ENCODE assay signal across 8 cellular contexts in the genomic region with DNA sequence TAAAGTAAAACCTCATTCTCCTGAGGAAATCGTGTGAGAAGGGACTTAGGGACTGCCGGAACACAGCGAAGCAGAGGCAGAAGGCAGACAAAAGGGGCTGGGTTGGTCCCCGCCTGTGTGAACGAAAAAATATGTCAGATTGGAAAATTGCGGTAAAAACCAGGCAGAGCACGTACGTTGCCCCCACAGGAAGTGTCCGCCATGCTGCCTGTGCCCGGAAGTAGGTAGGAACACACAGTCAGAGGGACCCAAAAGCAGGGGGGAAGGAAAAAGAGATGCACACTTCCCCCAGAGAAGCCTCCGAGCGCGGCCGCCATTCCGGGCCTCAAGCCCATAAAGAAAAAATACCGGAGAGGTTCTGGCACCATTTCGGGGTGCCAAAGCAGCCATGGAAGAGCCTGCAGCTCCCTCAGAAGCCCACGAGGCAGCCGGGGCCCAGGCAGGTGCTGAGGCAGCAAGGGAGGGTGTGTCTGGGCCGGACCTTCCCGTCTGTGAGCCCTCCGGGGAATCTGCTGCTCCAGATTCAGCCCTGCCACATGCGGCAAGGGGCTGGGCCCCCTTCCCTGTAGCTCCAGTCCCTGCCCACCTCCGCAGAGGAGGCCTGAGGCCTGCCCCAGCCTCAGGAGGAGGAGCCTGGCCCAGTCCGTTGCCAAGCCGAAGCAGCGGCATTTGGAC. TPM values are rescaled to one million over a fixed set of nuclear protein-coding genes. Genes with fewer than 3 reads are reported as not detected.
DNase-seq lines count a peak whose midpoint lies in the region; ATAC-seq and TF ChIP-seq lines count a peak whose summit lies in the region.

A gene (plus strand): TSS at position 280 of the 675 bp plus-strand sequence. CDS start 109 bp downstream, at position 389.

- TF ChIP-seq POLR2A in HCT116 (IDR thresholded peaks at IDR 0.05; ENCODE audit: borderline replicate concordance, extremely low read depth, insufficient read depth, insufficient read length), result peak; percentile 77

- H3K4me3 Mint-ChIP-seq in activated T-helper 2 cell treated with anti-CD3 and anti-CD28 coated beads, Interferon-gamma antibody, Interleukin-2, Interleukin-4, amounts not matched to agents 10 μg/mL and 5 μg/mL and 100 μg/mL, durations not matched to agents 14 hours and 24 hours and 36 hours (ENCODE audit: low read depth), result peak within 1 kb of the TSS; percentile 67
- peak within 1 kb of the TSS in 1 of 2 donors; percentile 73 for H3K4me3 Mint-ChIP-seq in CD14-positive monocyte
- H3K4me3 Mint-ChIP-seq in MCF 10A (ENCODE audit: unreplicated experiment), result no peak within 1 kb of the TSS

- H3K4me2 ChIP-seq in HCT116 (ENCODE audit: low read length), result peak within 1 kb of the TSS; percentile 83

- no peaks in the 10 kb centered on the region for H3K4me1 Mint-ChIP-seq in activated T-helper 2 cell treated with anti-CD3 and anti-CD28 coated beads, Interferon-gamma antibody, Interleukin-2, Interleukin-4, amounts not matched to agents 10 μg/mL and 5 μg/mL and 100 μg/mL, durations not matched to agents 14 hours and 24 hours and 36 hours (ENCODE audit: low read depth)
- no peaks in the 10 kb centered on the region for H3K4me1 Mint-ChIP-seq in CD14-positive monocyte
- H3K4me1 Mint-ChIP-seq in MCF 10A (ENCODE audit: insufficient read depth, unreplicated experiment), result no peaks in the 10 kb centered on the region

- intact Hi-C loops in HCT116 (cut with micrococcal nuclease) (loop anchor here (2.0 kb wide), 1 partner anchor 15 kb away; no protein-coding TSS in a partner anchor), CD14-positive monocyte (cut with micrococcal nuclease) (no loop called here), MCF 10A (cut with micrococcal nuclease) (no loop called here)
- intact Hi-C loops in activated T-helper 2 cell treated with anti-CD3 and anti-CD28 coated beads, Interferon-gamma antibody, Interleukin-2, Interleukin-4, amounts not matched to agents 10 μg/mL and 5 μg/mL and 100 μg/mL, durations not matched to agents 14 hours and 24 hours and 36 hours (cut with micrococcal nuclease), result no loop called here

- no peaks in the 10 kb centered on the region for H3K9me2 ChIP-seq in HCT116 (ENCODE audit: insufficient read depth)

- RAD21 ChIA-PET in HCT116 (lab: Charles Lee; ENCODE audit: low non-redundant PET in 1 of 2, low total read pairs in 2 of 2, uncharacterized antibody in 2 of 2, unreplicated experiment in 2 of 2), result no interaction called here

- H3K9me3 ChIP-seq in HCT116 (ENCODE audit: control insufficient read depth in 1 of 2, insufficient read depth in 1 of 2, low read depth in 1 of 2, low read length in 2 of 2), result no peaks in the 10 kb centered on the region

- peak; percentile 83 for ATAC-seq in HCT116

- peak within 1 kb of the TSS; percentile 98 for H3K27ac ChIP-seq in HCT116 (ENCODE audit: low read depth, low read length)

- peaks cover 50% of the 10 kb centered on the region for H3K79me2 ChIP-seq in HCT116 (ENCODE audit: insufficient read depth, low read length)

- H3K4me3 ChIP-seq in HCT116 (replicated peaks in 1 of 2; ENCODE audit: low read depth in 1 of 2, low read length in 2 of 2), result peak within 1 kb of the TSS; percentile 85 to 99

- POLR2A ChIA-PET in HCT116 (lab: Charles Lee) (interaction anchor here (0.7 kb wide), 1 partner anchor 9 kb away, joined by 3 read pairs; no protein-coding TSS in a partner anchor), MCF 10A (lab: Yijun Ruan, JAX) (no interaction called here)

- H3K4me1 ChIP-seq in HCT116 (ENCODE audit: control insufficient read depth in 1 of 2, insufficient read depth in 2 of 2, low read length in 2 of 2), result peaks cover 15 to 28% of the 10 kb centered on the region in 2 experiments

- H3K27me3 Mint-ChIP-seq in activated T-helper 2 cell treated with anti-CD3 and anti-CD28 coated beads, Interferon-gamma antibody, Interleukin-2, Interleukin-4, amounts not matched to agents 10 μg/mL and 5 μg/mL and 100 μg/mL, durations not matched to agents 14 hours and 24 hours and 36 hours (ENCODE audit: low read depth), result no peaks in the 10 kb centered on the region
- H3K27me3 Mint-ChIP-seq in CD14-positive monocyte (ENCODE audit: low read depth in 3 of 3) (peaks cover 0 to 4% (median 3%) of the 10 kb centered on the region in 3 donors), MCF 10A (ENCODE audit: insufficient read depth, unreplicated experiment) (no peaks in the 10 kb centered on the region)

- H3K36me3 ChIP-seq in HCT116 (ENCODE audit: control insufficient read depth in 1 of 2, insufficient read depth in 2 of 2, low read length in 2 of 2), result peaks cover 4 to 12% of the 10 kb centered on the region in 2 experiments; a peak in 3 of 4 replicates

- CTCF ChIA-PET in HCT116 (lab: Charles Lee) (interaction anchor here (0.9 kb wide), 1 partner anchor 9 kb away, joined by 3 read pairs; no protein-coding TSS in a partner anchor), MCF 10A (lab: Yijun Ruan, JAX) (no interaction called here)

- no peaks in the 10 kb centered on the region for H3K36me3 Mint-ChIP-seq in activated T-helper 2 cell treated with anti-CD3 and anti-CD28 coated beads, Interferon-gamma antibody, Interleukin-2, Interleukin-4, amounts not matched to agents 10 μg/mL and 5 μg/mL and 100 μg/mL, durations not matched to agents 14 hours and 24 hours and 36 hours (ENCODE audit: low read depth)
- H3K36me3 Mint-ChIP-seq in CD14-positive monocyte, result no peaks in the 10 kb centered on the region
- H3K36me3 Mint-ChIP-seq in MCF 10A (ENCODE audit: insufficient read depth, unreplicated experiment), result no peaks in the 10 kb centered on the region

- TF ChIP-seq CTCF in HCT116 (IDR thresholded peaks at IDR 0.05 in 2 of 3, conservative IDR thresholded peaks at IDR 0.05 in 1 of 3; ENCODE audit: borderline replicate concordance in 1 of 3, insufficient read depth in 1 of 3, low read depth in 2 of 3, low read length in 2 of 3) (no peak), CD14-positive monocyte (IDR thresholded peaks at IDR 0.05) (no peak), MCF 10A (IDR thresholded peaks at IDR 0.05; ENCODE audit: unreplicated experiment) (no peak)

- H3K27ac Mint-ChIP-seq in activated T-helper 2 cell treated with anti-CD3 and anti-CD28 coated beads, Interferon-gamma antibody, Interleukin-2, Interleukin-4, amounts not matched to agents 10 μg/mL and 5 μg/mL and 100 μg/mL, durations not matched to agents 14 hours and 24 hours and 36 hours, result peak within 1 kb of the TSS; percentile 75
- peak within 1 kb of the TSS in 1 of 7 donors; percentile 63 for H3K27ac Mint-ChIP-seq in CD14-positive monocyte
- H3K27ac Mint-ChIP-seq in MCF 10A (ENCODE audit: low read depth, unreplicated experiment), result no peak within 1 kb of the TSS

- H4K20me1 ChIP-seq in HCT116 (ENCODE audit: insufficient read depth), result no peaks in the 10 kb centered on the region

- BruUV-seq in HCT116 (replicated peaks; lab: Mats Ljungman, UMichigan) (TSS peak; percentile 51), MCF 10A (replicated peaks; lab: Mats Ljungman, UMichigan) (no TSS peak)

- H3K27me3 ChIP-seq in HCT116 (ENCODE audit: insufficient read depth, low read length), result no peaks in the 10 kb centered on the region

- DNase-seq in HCT116 (ENCODE audit: low read depth, low spot score) (peak; percentile 87), NCI-H748 (lab: John Stamatoyannopoulos, UW; ENCODE audit: unreplicated experiment) (peak; percentile 92), hippocampal formation (lab: John Stamatoyannopoulos, UW) (peak; percentile 47 to 49), CD14-positive monocyte (ENCODE audit: low spot score) (no peak), MCF 10A (ENCODE audit: unreplicated experiment) (no peak), mucosa of gallbladder (ENCODE audit: low spot score) (no peak)
- DNase-seq in activated T-helper 2 cell treated with anti-CD3 and anti-CD28 coated beads, Interferon-gamma antibody, Interleukin-2, Interleukin-4, amounts not matched to agents 10 μg/mL and 5 μg/mL and 100 μg/mL, durations not matched to agents 14 hours and 24 hours and 36 hours (ENCODE audit: low spot score), result peak; percentile 16
- peak; percentile 36 for DNase-seq in stimulated activated CD4-positive, alpha-beta T cell treated with anti-CD3 and anti-CD28 coated beads, Interleukin-4, amount 100 ng/mL, for 1 hour

- peak within 1 kb of the TSS; percentile 99 for H2AFZ ChIP-seq in HCT116 (ENCODE audit: low read depth, low read length, poor library complexity, severe bottlenecking)

- peak within 1 kb of the TSS; percentile 98 for H3K9ac ChIP-seq in HCT116 (ENCODE audit: low read length)

- peaks cover 10% of the 10 kb centered on the region for H3K9me3 Mint-ChIP-seq in activated T-helper 2 cell treated with anti-CD3 and anti-CD28 coated beads, Interferon-gamma antibody, Interleukin-2, Interleukin-4, amounts not matched to agents 10 μg/mL and 5 μg/mL and 100 μg/mL, durations not matched to agents 14 hours and 24 hours and 36 hours
- H3K9me3 Mint-ChIP-seq in CD14-positive monocyte (peaks cover 0 to 14% (median 2%) of the 10 kb centered on the region in 7 donors), MCF 10A (ENCODE audit: unreplicated experiment) (peaks cover 11% of the 10 kb centered on the region)

- TF ChIP-seq RAD21 in HCT116 (IDR thresholded peaks at IDR 0.05; ENCODE audit: low read depth), result no peak

TF ChIP-seq in HCT116, 20 proteins besides CTCF, POLR2A, EP300 and RAD21 (continues in another document):
- TF ChIP-seq ZNF274 (IDR thresholded peaks at IDR 0.05; ENCODE audit: low read depth, low read length), result no peak
- TF ChIP-seq, protein P1, sequence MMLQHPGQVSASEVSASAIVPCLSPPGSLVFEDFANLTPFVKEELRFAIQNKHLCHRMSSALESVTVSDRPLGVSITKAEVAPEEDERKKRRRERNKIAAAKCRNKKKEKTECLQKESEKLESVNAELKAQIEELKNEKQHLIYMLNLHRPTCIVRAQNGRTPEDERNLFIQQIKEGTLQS (IDR thresholded peaks at IDR 0.05), result no peak
- TF ChIP-seq, protein P2, sequence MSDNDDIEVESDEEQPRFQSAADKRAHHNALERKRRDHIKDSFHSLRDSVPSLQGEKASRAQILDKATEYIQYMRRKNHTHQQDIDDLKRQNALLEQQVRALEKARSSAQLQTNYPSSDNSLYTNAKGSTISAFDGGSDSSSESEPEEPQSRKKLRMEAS (IDR thresholded peaks at IDR 0.05), result peak; percentile 76
- TF ChIP-seq SIN3A (IDR thresholded peaks at IDR 0.05; ENCODE audit: low read depth), result 0 out of 2 replicates have a peak, but pooled peaks have one; percentile 20
- TF ChIP-seq FOSL1 (IDR thresholded peaks at IDR 0.05; ENCODE audit: low read depth), result no peak

RNA-seq across cellular contexts. Expression of the gene that starts here (rescaled TPM):
- total RNA-seq in HCT116 (2021; ENCODE audit: unreplicated experiment), result 10.1 TPM
- polyA plus RNA-seq in HCT116 (2012), result 4.9 and 5.7 TPM in 2 replicates
- total RNA-seq in activated T-helper 2 cell treated with anti-CD3 and anti-CD28 coated beads, Interferon-gamma antibody, Interleukin-2, Interleukin-4, amounts not matched to agents 10 μg/mL and 5 μg/mL and 100 μg/mL, durations not matched to agents 14 hours and 24 hours and 36 hours, result 1.0 and 1.9 TPM in 2 replicates
- polyA plus RNA-seq in CD14-positive monocyte, result under 1 TPM in 1 of 2 donors, not detected in 1; 0.33 TPM
- total RNA-seq in MCF 10A (2022), result not detected in 2 replicates
- not detected for total RNA-seq in mucosa of gallbladder

Comparison
In these comparisons a context has a peak if more than half of its experiments do, and no peak if none do; other contexts are left out.
1. DNase-seq: peak in HCT116 (single experiment), NCI-H748 (single experiment), activated T-helper 2 cell treated with anti-CD3 and anti-CD28 coated beads, Interferon-gamma antibody, Interleukin-2, Interleukin-4, amounts not matched to agents 10 μg/mL and 5 μg/mL and 100 μg/mL, durations not matched to agents 14 hours and 24 hours and 36 hours (single experiment), hippocampal formation (2 of 2) and stimulated activated CD4-positive, alpha-beta T cell treated with anti-CD3 and anti-CD28 coated beads, Interleukin-4, amount 100 ng/mL, for 1 hour (single experiment); none in CD14-positive monocyte (single experiment), MCF 10A (single experiment) and mucosa of gallbladder (single experiment).